In the genomic region with DNA sequence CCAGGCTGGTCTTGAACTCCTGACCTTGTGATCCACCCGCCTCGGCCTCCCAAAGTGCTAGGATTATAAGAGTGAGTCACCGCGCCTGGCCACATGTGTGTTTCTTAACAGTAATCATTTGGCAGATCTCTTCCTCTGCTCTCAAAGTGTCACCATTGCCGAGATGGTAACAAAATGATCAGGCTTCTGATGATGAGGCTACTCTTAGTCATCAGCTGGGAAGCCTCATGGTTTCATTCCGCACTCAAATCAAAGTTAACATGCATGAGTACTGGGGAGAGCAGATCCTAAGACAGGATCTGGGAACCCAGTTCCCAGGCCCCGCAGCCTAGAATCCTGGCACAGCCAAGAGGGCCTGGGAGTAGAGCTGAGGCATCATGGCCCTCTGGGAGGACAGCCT, we compare ENCODE assay signal across 17 cellular contexts. TPM values are rescaled to one million over a fixed set of nuclear protein-coding genes. Genes with fewer than 3 reads are reported as not detected.
A peak's percentile ranks its signal among the peaks of the same experiment; 100 is the strongest.
DNase-seq lines count a peak whose midpoint lies in the region; TF ChIP-seq lines count a peak whose summit lies in the region.
"Had no signal": no experiment of that assay in that cellular context is flagged by ENCODE, and none has a peak within 500 bp of the region (broad histone marks: within the 10 kb centered on the region; RNA-seq: fewer than 3 reads in every experiment).

No MANE protein-coding gene starts in this region.

- POLR2A ChIA-PET in AG04449 (lab: Yijun Ruan, JAX), result no interaction called here

- DNase-seq in AG04449 (ENCODE audit: low read depth, low spot score), result peak; percentile 63
- DNase-seq in GOT3 (lab: John Stamatoyannopoulos, UW), result peak; percentile 19
- peak; percentile 10 for DNase-seq in T-helper 2 cell treated with Interferon-gamma antibody and Interleukin-4, amounts not matched to agents 5 μg/mL and 100 μg/mL, for 36 hours (ENCODE audit: low spot score)
- peak; percentile 67 for DNase-seq in fibroblast of the aortic adventitia (ENCODE audit: low read depth)
- DNase-seq in SK-N-DZ (ENCODE audit: low spot score), result no peak
- DNase-seq in HuH-7 (ENCODE audit: low spot score), result no peak
- no peak for DNase-seq in activated T-helper 1 cell treated with anti-CD3 and anti-CD28 coated beads, Interleukin-12 subunit alpha, Interleukin-12 subunit beta, Interleukin-2, Interleukin-4 antibody, amounts not matched to agents 30 ng/mL and 10 ng/mL and 1 ng/mL, durations not matched to agents 14 hours and 24 hours and 36 hours (ENCODE audit: low spot score)
- no peak for DNase-seq in tibial nerve (ENCODE audit: low spot score in 2 of 2)
- DNase-seq: activated CD4-positive, alpha-beta T cell treated with anti-CD3 and anti-CD28 coated beads, Interleukin-2, amount 50 U/mL, for 4 hours; DND-41 had no signal

- no peak overlapping the region for H3K4me3 ChIP-seq in AG04449 (ENCODE audit: low read depth, low read length)
- H3K4me3 ChIP-seq in fibroblast of the aortic adventitia (ENCODE audit: low read depth, low read length), result no peak overlapping the region
- H3K4me3 ChIP-seq in tibial nerve, result no peak overlapping the region
- H3K4me3 ChIP-seq: BLaER1 treated with 17β-estradiol and CSF1 and Interleukin-3, amounts not matched to agents 10 nM and 100 nM; cardiac muscle cell; GM23338; prostate gland had no signal

- TF ChIP-seq POLR2A in tibial nerve (IDR thresholded peaks at IDR 0.05), result no peak

- no peaks in the 10 kb centered on the region for H3K9me3 Mint-ChIP-seq in T-helper 2 cell treated with Interferon-gamma antibody and Interleukin-4, amounts not matched to agents 5 μg/mL and 100 μg/mL, for 36 hours
- H3K9me3 Mint-ChIP-seq in activated T-helper 1 cell treated with anti-CD3 and anti-CD28 coated beads, Interleukin-12 subunit alpha, Interleukin-12 subunit beta, Interleukin-2, Interleukin-4 antibody, amounts not matched to agents 30 ng/mL and 10 ng/mL and 1 ng/mL, durations not matched to agents 14 hours and 24 hours and 36 hours, result no peaks in the 10 kb centered on the region
- H3K9me3 Mint-ChIP-seq: GM23338 had no signal

- CTCF ChIA-PET in AG04449 (lab: Yijun Ruan, JAX), result interaction anchor here (3.1 kb wide), 1 partner anchor 40 kb away, joined by 6 read pairs; no protein-coding TSS in a partner anchor

- H3K27ac ChIP-seq in tibial nerve, result no peak overlapping the region
- H3K27ac ChIP-seq: BLaER1 treated with 17β-estradiol and CSF1 and Interleukin-3, amounts not matched to agents 10 nM and 100 nM; cardiac muscle cell; HL-60; prostate gland had no signal

- H3K27me3 Mint-ChIP-seq in T-helper 2 cell treated with Interferon-gamma antibody and Interleukin-4, amounts not matched to agents 5 μg/mL and 100 μg/mL, for 36 hours (ENCODE audit: low read depth), result no peaks in the 10 kb centered on the region
- no peaks in the 10 kb centered on the region for H3K27me3 Mint-ChIP-seq in activated T-helper 1 cell treated with anti-CD3 and anti-CD28 coated beads, Interleukin-12 subunit alpha, Interleukin-12 subunit beta, Interleukin-2, Interleukin-4 antibody, amounts not matched to agents 30 ng/mL and 10 ng/mL and 1 ng/mL, durations not matched to agents 14 hours and 24 hours and 36 hours (ENCODE audit: insufficient read depth)

- WGBS in tibial nerve, 2 donors, result 82 to 87% methylated on average over 7 of the region's 7 CpGs

- intact Hi-C loops in activated T-helper 1 cell treated with anti-CD3 and anti-CD28 coated beads, Interleukin-12 subunit alpha, Interleukin-12 subunit beta, Interleukin-2, Interleukin-4 antibody, amounts not matched to agents 30 ng/mL and 10 ng/mL and 1 ng/mL, durations not matched to agents 14 hours and 24 hours and 36 hours (cut with micrococcal nuclease), result no loop called here

- H3K4me3 Mint-ChIP-seq in T-helper 2 cell treated with Interferon-gamma antibody and Interleukin-4, amounts not matched to agents 5 μg/mL and 100 μg/mL, for 36 hours, result no peak overlapping the region
- H3K4me3 Mint-ChIP-seq in activated T-helper 1 cell treated with anti-CD3 and anti-CD28 coated beads, Interleukin-12 subunit alpha, Interleukin-12 subunit beta, Interleukin-2, Interleukin-4 antibody, amounts not matched to agents 30 ng/mL and 10 ng/mL and 1 ng/mL, durations not matched to agents 14 hours and 24 hours and 36 hours, result no peak overlapping the region
- H3K4me3 Mint-ChIP-seq: GM23338 had no signal

- no peak for TF ChIP-seq CTCF in AG04449 (IDR thresholded peaks at IDR 0.05; ENCODE audit: insufficient read depth, low read length, missing control alignments)
- TF ChIP-seq CTCF in fibroblast of the aortic adventitia (IDR thresholded peaks at IDR 0.05; ENCODE audit: insufficient read depth, low read length), result no peak
- no peak for TF ChIP-seq CTCF in tibial nerve (IDR thresholded peaks at IDR 0.05)

- no peaks in the 10 kb centered on the region for H3K9me3 ChIP-seq in tibial nerve
- H3K9me3 ChIP-seq: BLaER1 treated with 17β-estradiol and CSF1 and Interleukin-3, amounts not matched to agents 10 nM and 100 nM; prostate gland had no signal

- peaks cover 4 to 100% (median 21%) of the 10 kb centered on the region in 3 donors for H3K36me3 ChIP-seq in tibial nerve

- H3K36me3 Mint-ChIP-seq in T-helper 2 cell treated with Interferon-gamma antibody and Interleukin-4, amounts not matched to agents 5 μg/mL and 100 μg/mL, for 36 hours (ENCODE audit: low read depth), result peaks cover 25% of the 10 kb centered on the region
- H3K36me3 Mint-ChIP-seq in activated T-helper 1 cell treated with anti-CD3 and anti-CD28 coated beads, Interleukin-12 subunit alpha, Interleukin-12 subunit beta, Interleukin-2, Interleukin-4 antibody, amounts not matched to agents 30 ng/mL and 10 ng/mL and 1 ng/mL, durations not matched to agents 14 hours and 24 hours and 36 hours (ENCODE audit: low read depth), result peaks cover 29% of the 10 kb centered on the region

- H3K27ac Mint-ChIP-seq in T-helper 2 cell treated with Interferon-gamma antibody and Interleukin-4, amounts not matched to agents 5 μg/mL and 100 μg/mL, for 36 hours, result no peak overlapping the region
- no peak overlapping the region for H3K27ac Mint-ChIP-seq in activated T-helper 1 cell treated with anti-CD3 and anti-CD28 coated beads, Interleukin-12 subunit alpha, Interleukin-12 subunit beta, Interleukin-2, Interleukin-4 antibody, amounts not matched to agents 30 ng/mL and 10 ng/mL and 1 ng/mL, durations not matched to agents 14 hours and 24 hours and 36 hours
- H3K27ac Mint-ChIP-seq: GM23338 had no signal

- no peaks in the 10 kb centered on the region for H3K4me1 Mint-ChIP-seq in T-helper 2 cell treated with Interferon-gamma antibody and Interleukin-4, amounts not matched to agents 5 μg/mL and 100 μg/mL, for 36 hours (ENCODE audit: low read depth)
- no peaks in the 10 kb centered on the region for H3K4me1 Mint-ChIP-seq in activated T-helper 1 cell treated with anti-CD3 and anti-CD28 coated beads, Interleukin-12 subunit alpha, Interleukin-12 subunit beta, Interleukin-2, Interleukin-4 antibody, amounts not matched to agents 30 ng/mL and 10 ng/mL and 1 ng/mL, durations not matched to agents 14 hours and 24 hours and 36 hours (ENCODE audit: low read depth)

- no peak for TF ChIP-seq EP300 in tibial nerve (IDR thresholded peaks at IDR 0.05)

- H3K27me3 ChIP-seq in tibial nerve, result no peaks in the 10 kb centered on the region
- H3K27me3 ChIP-seq: BLaER1 treated with 17β-estradiol and CSF1 and Interleukin-3, amounts not matched to agents 10 nM and 100 nM; cardiac muscle cell had no signal

- H3K4me1 ChIP-seq in tibial nerve, result no peaks in the 10 kb centered on the region
- H3K4me1 ChIP-seq: prostate gland had no signal

RNA-seq across cellular contexts. Expression of a gene that starts 27.4 kb away (rescaled TPM):
- total RNA-seq in fibroblast of the aortic adventitia (ENCODE audit: low replicate concordance) (not detected in 2 replicates), tibial nerve (not detected)
- not detected in 2 replicates for polyA plus RNA-seq in SK-N-DZ (2014; cell fraction: cytosol; rRNA removed)
- polyA plus RNA-seq in SK-N-DZ (2014; cell fraction: nucleus; rRNA removed), result not detected in 2 replicates
- not detected in 2 replicates for total RNA-seq in activated T-helper 1 cell treated with anti-CD3 and anti-CD28 coated beads, Interleukin-12 subunit alpha, Interleukin-12 subunit beta, Interleukin-2, Interleukin-4 antibody, amounts not matched to agents 30 ng/mL and 10 ng/mL and 1 ng/mL, durations not matched to agents 14 hours and 24 hours and 36 hours
- total RNA-seq: cardiac muscle cell; GM23338; mononuclear cell; prostate gland; T-helper 1 cell treated with Interleukin-12 subunit alpha and Interleukin-12 subunit beta and Interleukin-4 antibody, amounts not matched to agents 30 ng/mL and 1 ng/mL, for 36 hours had no signal
- polyA plus RNA-seq: cardiac muscle cell, GM23338 had no signal

RNA-seq across cellular contexts. Expression of a gene that starts 60.0 kb away (rescaled TPM):
- 4.5 and 13.5 TPM in 2 replicates for total RNA-seq in fibroblast of the aortic adventitia (ENCODE audit: low replicate concordance)
- 21.2 and 25.9 TPM in 2 replicates for polyA plus RNA-seq in SK-N-DZ (2014; cell fraction: cytosol; rRNA removed)
- 62.3 and 75.8 TPM in 2 replicates for polyA plus RNA-seq in SK-N-DZ (2014; cell fraction: nucleus; rRNA removed)
- 32.1 and 34.1 TPM in 2 replicates for total RNA-seq in activated T-helper 1 cell treated with anti-CD3 and anti-CD28 coated beads, Interleukin-12 subunit alpha, Interleukin-12 subunit beta, Interleukin-2, Interleukin-4 antibody, amounts not matched to agents 30 ng/mL and 10 ng/mL and 1 ng/mL, durations not matched to agents 14 hours and 24 hours and 36 hours
- total RNA-seq in tibial nerve, result 10 to 100 TPM; 27.6 to 38.7 (median 31.8) TPM

Comparison
In these comparisons a context has a peak if more than half of its experiments do, and no peak if none do; other contexts are left out.
1. DNase-seq: peak in AG04449 (single experiment), GOT3 (single experiment), T-helper 2 cell treated with Interferon-gamma antibody and Interleukin-4, amounts not matched to agents 5 μg/mL and 100 μg/mL, for 36 hours (single experiment) and fibroblast of the aortic adventitia (single experiment); none in SK-N-DZ (single experiment), HuH-7 (single experiment), activated T-helper 1 cell treated with anti-CD3 and anti-CD28 coated beads, Interleukin-12 subunit alpha, Interleukin-12 subunit beta, Interleukin-2, Interleukin-4 antibody, amounts not matched to agents 30 ng/mL and 10 ng/mL and 1 ng/mL, durations not matched to agents 14 hours and 24 hours and 36 hours (single experiment) and tibial nerve (0 of 2).